Comparison of ENCODE assay signal across 9 cellular contexts in the genomic region with DNA sequence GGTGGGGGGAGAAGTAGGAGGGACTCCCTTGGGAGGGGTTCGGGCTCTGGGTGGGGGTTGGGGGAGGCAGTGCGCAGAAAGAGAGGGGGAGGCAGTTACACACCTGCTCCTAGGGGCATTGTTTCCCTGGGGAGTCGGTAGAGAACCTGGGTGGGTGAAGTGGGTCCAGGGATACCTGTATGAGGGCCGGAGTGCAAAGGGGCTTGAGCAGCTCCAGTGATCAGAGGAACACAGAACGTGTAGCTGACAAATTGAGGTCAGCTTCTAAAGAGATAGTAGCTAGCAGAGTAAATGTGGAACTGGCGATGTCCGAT. TPM values are rescaled to one million over a fixed set of nuclear protein-coding genes. Genes with fewer than 3 reads are reported as not detected.
DNase-seq lines count a peak whose midpoint lies in the region; ATAC-seq and TF ChIP-seq lines count a peak whose summit lies in the region.
"Had no signal": no experiment of that assay in that cellular context is flagged by ENCODE, and none has a peak within 500 bp of the region (broad histone marks: within the 10 kb centered on the region; RNA-seq: fewer than 3 reads in every experiment).

No MANE protein-coding gene starts in this region.

- H3K4me3 ChIP-seq in ACC112 (ENCODE audit: low read depth, low read length) (peak overlapping the region; percentile 100), iPS-18c (ENCODE audit: insufficient read depth, low read depth, low read length) (peak overlapping the region; percentile 71)

- H3K9me3 Mint-ChIP-seq in activated B cell treated with CpG ODN at 0.5 μM for 24 hours = no peaks in the 10 kb centered on the region

- ATAC-seq in GM19452 (IDR thresholded peaks at IDR 0.05; ENCODE audit: unreplicated experiment) (peak; percentile 14), activated B cell treated with CpG ODN at 0.5 μM for 24 hours (ENCODE audit: low read depth) (no peak), GM21529 (IDR thresholded peaks at IDR 0.05; ENCODE audit: unreplicated experiment) (no peak)

- TF ChIP-seq CTCF in activated B cell treated with CpG ODN at 0.5 μM for 24 hours (IDR thresholded peaks at IDR 0.05) = no peak

- no peaks in the 10 kb centered on the region for H3K27me3 Mint-ChIP-seq in activated B cell treated with CpG ODN at 0.5 μM for 24 hours

- no peaks in the 10 kb centered on the region for H3K27me3 ChIP-seq in ACC112 (ENCODE audit: insufficient read depth, low read length)

- intact Hi-C loops in activated B cell treated with CpG ODN at 0.5 μM for 24 hours (cut with micrococcal nuclease) = loop anchor here (1.0 to 5.0 kb wide), 6 partner anchors 10 to 315 kb away; a partner anchor contains a TSS

- H3K27ac Mint-ChIP-seq in activated B cell treated with CpG ODN at 0.5 μM for 24 hours = peak overlapping the region; percentile 93

- DNase-seq in activated B cell treated with CpG ODN at 0.5 μM for 24 hours (no peak), substantia nigra (lab: John Stamatoyannopoulos, UW) (peak in 1 of 49 donors; percentile 67), NCI-H187 treated with DMSO at 0.1 percent for 48 hours (lab: John Stamatoyannopoulos, UW) (no peak), medulla oblongata (ENCODE audit: extremely low spot score) (no peak)

- peak overlapping the region; percentile 94 for H3K4me3 Mint-ChIP-seq in activated B cell treated with CpG ODN at 0.5 μM for 24 hours

- peak overlapping the region; percentile 37 for H2AFZ ChIP-seq in ACC112 (ENCODE audit: low read length, unreplicated experiment)

- peaks cover 44% of the 10 kb centered on the region for H3K36me3 Mint-ChIP-seq in activated B cell treated with CpG ODN at 0.5 μM for 24 hours (ENCODE audit: low read depth)

- peaks cover 50% of the 10 kb centered on the region for H3K4me1 ChIP-seq in ACC112 (ENCODE audit: control insufficient read depth, insufficient read depth, low read length, unreplicated experiment)

- peaks cover 22% of the 10 kb centered on the region for H3K36me3 ChIP-seq in ACC112 (ENCODE audit: insufficient read depth, low read length)

- peaks cover 35% of the 10 kb centered on the region for H3K4me1 Mint-ChIP-seq in activated B cell treated with CpG ODN at 0.5 μM for 24 hours

- CTCF ChIA-PET in activated B cell treated with CpG ODN at 0.5 μM for 24 hours (lab: Charles Lee) = interaction anchor here (1.0 to 2.7 kb wide), 6 partner anchors 9 to 90 kb away, joined by 4 to 48 read pairs (median 10); a partner anchor contains a TSS

- peak overlapping the region; percentile 83 for H3K27ac ChIP-seq in ACC112 (ENCODE audit: low read depth, low read length)
- peak overlapping the region; percentile 92 for H3K27ac ChIP-seq in substantia nigra (ENCODE audit: low read depth, low read length, poor library complexity, severe bottlenecking)

- POLR2A ChIA-PET in activated B cell treated with CpG ODN at 0.5 μM for 24 hours (lab: Charles Lee) = interaction anchor here (0.6 to 8.5 kb wide), 14 partner anchors 15 to 435 kb away, joined by 3 to 262 read pairs (median 5); a partner anchor contains a TSS

- peaks cover 24% of the 10 kb centered on the region for H3K79me2 ChIP-seq in ACC112 (ENCODE audit: control insufficient read depth, insufficient read depth, low read length, unreplicated experiment)

- no peaks in the 10 kb centered on the region for H3K9me3 ChIP-seq in iPS-18c (ENCODE audit: control insufficient read depth, insufficient read depth, low read length)

RNA-seq across cellular contexts. Expression of a gene that starts 0.4 kb away (rescaled TPM):
- 101 and 108 TPM in 2 replicates for total RNA-seq in activated B cell treated with CpG ODN at 0.5 μM for 24 hours

RNA-seq across cellular contexts. Expression of a gene that starts 18.2 kb away (rescaled TPM):
- 0.46 and 0.60 TPM in 2 replicates for total RNA-seq in activated B cell treated with CpG ODN at 0.5 μM for 24 hours
- total RNA-seq: pulmonary artery endothelial cell had no signal

RNA-seq across cellular contexts. Expression of a gene that starts 26.5 kb away (rescaled TPM):
- 40.8 and 42.4 TPM in 2 replicates for total RNA-seq in activated B cell treated with CpG ODN at 0.5 μM for 24 hours

RNA-seq across cellular contexts. Expression of a gene that starts 28.2 kb away (rescaled TPM):
- not detected in 2 replicates for total RNA-seq in activated B cell treated with CpG ODN at 0.5 μM for 24 hours
